Comparison of ENCODE assay signal across 1 cellular context in the genomic region with DNA sequence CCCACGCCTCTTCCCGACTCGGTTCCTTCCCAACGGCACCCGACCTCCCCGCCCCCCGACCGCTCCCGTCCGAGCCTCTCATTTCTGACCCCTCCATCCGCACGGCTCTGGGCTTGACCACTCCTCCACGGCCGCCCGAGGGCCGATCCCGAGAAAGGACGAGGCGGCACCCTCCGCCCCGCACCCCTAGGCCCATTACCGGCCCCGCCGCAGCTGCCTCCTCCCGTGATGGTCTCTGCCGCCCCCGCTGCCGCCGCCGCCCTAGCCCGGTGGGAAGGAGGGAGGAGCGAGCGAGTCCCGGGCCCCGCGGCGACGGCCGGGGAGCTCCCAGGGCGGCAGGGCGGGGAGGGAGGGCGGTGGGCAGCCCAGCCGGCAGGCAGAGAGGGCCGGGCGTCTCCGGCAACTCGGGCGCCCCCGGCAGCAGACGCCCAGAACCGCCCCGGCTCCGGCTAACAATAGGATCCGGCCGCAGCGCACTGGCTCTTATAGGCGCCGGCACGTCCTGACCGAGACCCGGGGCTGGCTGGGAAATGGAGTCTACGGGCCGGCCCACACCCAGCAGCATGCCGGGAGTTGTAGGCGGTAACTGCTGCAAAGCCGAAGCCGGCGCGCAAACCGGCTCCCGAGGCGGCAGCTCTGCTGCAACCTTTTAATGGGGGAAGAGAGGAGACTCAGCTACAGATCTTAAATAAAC.
TF ChIP-seq lines count a peak whose summit lies in the region.

A gene with protein sequence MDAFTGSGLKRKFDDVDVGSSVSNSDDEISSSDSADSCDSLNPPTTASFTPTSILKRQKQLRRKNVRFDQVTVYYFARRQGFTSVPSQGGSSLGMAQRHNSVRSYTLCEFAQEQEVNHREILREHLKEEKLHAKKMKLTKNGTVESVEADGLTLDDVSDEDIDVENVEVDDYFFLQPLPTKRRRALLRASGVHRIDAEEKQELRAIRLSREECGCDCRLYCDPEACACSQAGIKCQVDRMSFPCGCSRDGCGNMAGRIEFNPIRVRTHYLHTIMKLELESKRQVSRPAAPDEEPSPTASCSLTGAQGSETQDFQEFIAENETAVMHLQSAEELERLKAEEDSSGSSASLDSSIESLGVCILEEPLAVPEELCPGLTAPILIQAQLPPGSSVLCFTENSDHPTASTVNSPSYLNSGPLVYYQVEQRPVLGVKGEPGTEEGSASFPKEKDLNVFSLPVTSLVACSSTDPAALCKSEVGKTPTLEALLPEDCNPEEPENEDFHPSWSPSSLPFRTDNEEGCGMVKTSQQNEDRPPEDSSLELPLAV (minus strand): TSS at position 457 of the 694 bp plus-strand sequence. CDS start 7,035 bp downstream, outside the sequence.

TF ChIP-seq in HepG2, 621 proteins besides CTCF, POLR2A, EP300 and RAD21 (continued from another document and continues in another):
- TF ChIP-seq, protein P1, sequence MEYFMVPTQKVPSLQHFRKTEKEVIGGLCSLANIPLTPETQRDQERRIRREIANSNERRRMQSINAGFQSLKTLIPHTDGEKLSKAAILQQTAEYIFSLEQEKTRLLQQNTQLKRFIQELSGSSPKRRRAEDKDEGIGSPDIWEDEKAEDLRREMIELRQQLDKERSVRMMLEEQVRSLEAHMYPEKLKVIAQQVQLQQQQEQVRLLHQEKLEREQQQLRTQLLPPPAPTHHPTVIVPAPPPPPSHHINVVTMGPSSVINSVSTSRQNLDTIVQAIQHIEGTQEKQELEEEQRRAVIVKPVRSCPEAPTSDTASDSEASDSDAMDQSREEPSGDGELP (IDR thresholded peaks at IDR 0.05; ENCODE audit: borderline replicate concordance, low read depth) = peak; percentile 37; the same call in 1 of the 2 replicates
- TF ChIP-seq MAF1 (CRISPR knock-in tag; IDR thresholded peaks at IDR 0.05; ENCODE audit: borderline replicate concordance) = 0 out of 2 replicates have a peak, but pooled peaks have one; percentile 60
- TF ChIP-seq, protein P2, sequence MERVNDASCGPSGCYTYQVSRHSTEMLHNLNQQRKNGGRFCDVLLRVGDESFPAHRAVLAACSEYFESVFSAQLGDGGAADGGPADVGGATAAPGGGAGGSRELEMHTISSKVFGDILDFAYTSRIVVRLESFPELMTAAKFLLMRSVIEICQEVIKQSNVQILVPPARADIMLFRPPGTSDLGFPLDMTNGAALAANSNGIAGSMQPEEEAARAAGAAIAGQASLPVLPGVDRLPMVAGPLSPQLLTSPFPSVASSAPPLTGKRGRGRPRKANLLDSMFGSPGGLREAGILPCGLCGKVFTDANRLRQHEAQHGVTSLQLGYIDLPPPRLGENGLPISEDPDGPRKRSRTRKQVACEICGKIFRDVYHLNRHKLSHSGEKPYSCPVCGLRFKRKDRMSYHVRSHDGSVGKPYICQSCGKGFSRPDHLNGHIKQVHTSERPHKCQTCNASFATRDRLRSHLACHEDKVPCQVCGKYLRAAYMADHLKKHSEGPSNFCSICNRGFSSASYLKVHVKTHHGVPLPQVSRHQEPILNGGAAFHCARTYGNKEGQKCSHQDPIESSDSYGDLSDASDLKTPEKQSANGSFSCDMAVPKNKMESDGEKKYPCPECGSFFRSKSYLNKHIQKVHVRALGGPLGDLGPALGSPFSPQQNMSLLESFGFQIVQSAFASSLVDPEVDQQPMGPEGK (CRISPR knock-in tag; IDR thresholded peaks at IDR 0.05) = peak; percentile 41
- TF ChIP-seq, protein P3, sequence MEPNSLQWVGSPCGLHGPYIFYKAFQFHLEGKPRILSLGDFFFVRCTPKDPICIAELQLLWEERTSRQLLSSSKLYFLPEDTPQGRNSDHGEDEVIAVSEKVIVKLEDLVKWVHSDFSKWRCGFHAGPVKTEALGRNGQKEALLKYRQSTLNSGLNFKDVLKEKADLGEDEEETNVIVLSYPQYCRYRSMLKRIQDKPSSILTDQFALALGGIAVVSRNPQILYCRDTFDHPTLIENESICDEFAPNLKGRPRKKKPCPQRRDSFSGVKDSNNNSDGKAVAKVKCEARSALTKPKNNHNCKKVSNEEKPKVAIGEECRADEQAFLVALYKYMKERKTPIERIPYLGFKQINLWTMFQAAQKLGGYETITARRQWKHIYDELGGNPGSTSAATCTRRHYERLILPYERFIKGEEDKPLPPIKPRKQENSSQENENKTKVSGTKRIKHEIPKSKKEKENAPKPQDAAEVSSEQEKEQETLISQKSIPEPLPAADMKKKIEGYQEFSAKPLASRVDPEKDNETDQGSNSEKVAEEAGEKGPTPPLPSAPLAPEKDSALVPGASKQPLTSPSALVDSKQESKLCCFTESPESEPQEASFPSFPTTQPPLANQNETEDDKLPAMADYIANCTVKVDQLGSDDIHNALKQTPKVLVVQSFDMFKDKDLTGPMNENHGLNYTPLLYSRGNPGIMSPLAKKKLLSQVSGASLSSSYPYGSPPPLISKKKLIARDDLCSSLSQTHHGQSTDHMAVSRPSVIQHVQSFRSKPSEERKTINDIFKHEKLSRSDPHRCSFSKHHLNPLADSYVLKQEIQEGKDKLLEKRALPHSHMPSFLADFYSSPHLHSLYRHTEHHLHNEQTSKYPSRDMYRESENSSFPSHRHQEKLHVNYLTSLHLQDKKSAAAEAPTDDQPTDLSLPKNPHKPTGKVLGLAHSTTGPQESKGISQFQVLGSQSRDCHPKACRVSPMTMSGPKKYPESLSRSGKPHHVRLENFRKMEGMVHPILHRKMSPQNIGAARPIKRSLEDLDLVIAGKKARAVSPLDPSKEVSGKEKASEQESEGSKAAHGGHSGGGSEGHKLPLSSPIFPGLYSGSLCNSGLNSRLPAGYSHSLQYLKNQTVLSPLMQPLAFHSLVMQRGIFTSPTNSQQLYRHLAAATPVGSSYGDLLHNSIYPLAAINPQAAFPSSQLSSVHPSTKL (CRISPR knock-in tag; IDR thresholded peaks at IDR 0.05) = peak; percentile 24; the same call in 1 of the 2 replicates
- TF ChIP-seq, protein P4, sequence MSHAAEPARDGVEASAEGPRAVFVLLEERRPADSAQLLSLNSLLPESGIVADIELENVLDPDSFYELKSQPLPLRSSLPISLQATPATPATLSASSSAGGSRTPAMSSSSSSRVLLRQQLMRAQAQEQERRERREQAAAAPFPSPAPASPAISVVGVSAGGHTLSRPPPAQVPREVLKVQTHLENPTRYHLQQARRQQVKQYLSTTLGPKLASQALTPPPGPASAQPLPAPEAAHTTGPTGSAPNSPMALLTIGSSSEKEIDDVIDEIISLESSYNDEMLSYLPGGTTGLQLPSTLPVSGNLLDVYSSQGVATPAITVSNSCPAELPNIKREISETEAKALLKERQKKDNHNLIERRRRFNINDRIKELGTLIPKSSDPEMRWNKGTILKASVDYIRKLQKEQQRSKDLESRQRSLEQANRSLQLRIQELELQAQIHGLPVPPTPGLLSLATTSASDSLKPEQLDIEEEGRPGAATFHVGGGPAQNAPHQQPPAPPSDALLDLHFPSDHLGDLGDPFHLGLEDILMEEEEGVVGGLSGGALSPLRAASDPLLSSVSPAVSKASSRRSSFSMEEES (CRISPR knock-in tag; IDR thresholded peaks at IDR 0.05) = no peak
- TF ChIP-seq ZNF674 (CRISPR knock-in tag; IDR thresholded peaks at IDR 0.05; ENCODE audit: low read depth) = 0 out of 2 replicates have a peak, but pooled peaks have one; percentile 80
- TF ChIP-seq, protein P5, sequence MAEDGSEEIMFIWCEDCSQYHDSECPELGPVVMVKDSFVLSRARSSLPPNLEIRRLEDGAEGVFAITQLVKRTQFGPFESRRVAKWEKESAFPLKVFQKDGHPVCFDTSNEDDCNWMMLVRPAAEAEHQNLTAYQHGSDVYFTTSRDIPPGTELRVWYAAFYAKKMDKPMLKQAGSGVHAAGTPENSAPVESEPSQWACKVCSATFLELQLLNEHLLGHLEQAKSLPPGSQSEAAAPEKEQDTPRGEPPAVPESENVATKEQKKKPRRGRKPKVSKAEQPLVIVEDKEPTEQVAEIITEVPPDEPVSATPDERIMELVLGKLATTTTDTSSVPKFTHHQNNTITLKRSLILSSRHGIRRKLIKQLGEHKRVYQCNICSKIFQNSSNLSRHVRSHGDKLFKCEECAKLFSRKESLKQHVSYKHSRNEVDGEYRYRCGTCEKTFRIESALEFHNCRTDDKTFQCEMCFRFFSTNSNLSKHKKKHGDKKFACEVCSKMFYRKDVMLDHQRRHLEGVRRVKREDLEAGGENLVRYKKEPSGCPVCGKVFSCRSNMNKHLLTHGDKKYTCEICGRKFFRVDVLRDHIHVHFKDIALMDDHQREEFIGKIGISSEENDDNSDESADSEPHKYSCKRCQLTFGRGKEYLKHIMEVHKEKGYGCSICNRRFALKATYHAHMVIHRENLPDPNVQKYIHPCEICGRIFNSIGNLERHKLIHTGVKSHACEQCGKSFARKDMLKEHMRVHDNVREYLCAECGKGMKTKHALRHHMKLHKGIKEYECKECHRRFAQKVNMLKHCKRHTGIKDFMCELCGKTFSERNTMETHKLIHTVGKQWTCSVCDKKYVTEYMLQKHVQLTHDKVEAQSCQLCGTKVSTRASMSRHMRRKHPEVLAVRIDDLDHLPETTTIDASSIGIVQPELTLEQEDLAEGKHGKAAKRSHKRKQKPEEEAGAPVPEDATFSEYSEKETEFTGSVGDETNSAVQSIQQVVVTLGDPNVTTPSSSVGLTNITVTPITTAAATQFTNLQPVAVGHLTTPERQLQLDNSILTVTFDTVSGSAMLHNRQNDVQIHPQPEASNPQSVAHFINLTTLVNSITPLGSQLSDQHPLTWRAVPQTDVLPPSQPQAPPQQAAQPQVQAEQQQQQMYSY (CRISPR knock-in tag; IDR thresholded peaks at IDR 0.05) = peak; percentile 52
- TF ChIP-seq ZNF607 (CRISPR knock-in tag; IDR thresholded peaks at IDR 0.05; ENCODE audit: borderline replicate concordance) = peak; percentile 79
- TF ChIP-seq, protein P6, sequence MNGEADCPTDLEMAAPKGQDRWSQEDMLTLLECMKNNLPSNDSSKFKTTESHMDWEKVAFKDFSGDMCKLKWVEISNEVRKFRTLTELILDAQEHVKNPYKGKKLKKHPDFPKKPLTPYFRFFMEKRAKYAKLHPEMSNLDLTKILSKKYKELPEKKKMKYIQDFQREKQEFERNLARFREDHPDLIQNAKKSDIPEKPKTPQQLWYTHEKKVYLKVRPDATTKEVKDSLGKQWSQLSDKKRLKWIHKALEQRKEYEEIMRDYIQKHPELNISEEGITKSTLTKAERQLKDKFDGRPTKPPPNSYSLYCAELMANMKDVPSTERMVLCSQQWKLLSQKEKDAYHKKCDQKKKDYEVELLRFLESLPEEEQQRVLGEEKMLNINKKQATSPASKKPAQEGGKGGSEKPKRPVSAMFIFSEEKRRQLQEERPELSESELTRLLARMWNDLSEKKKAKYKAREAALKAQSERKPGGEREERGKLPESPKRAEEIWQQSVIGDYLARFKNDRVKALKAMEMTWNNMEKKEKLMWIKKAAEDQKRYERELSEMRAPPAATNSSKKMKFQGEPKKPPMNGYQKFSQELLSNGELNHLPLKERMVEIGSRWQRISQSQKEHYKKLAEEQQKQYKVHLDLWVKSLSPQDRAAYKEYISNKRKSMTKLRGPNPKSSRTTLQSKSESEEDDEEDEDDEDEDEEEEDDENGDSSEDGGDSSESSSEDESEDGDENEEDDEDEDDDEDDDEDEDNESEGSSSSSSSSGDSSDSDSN (CRISPR knock-in tag; IDR thresholded peaks at IDR 0.05) = peak; percentile 90
- TF ChIP-seq, protein P7, sequence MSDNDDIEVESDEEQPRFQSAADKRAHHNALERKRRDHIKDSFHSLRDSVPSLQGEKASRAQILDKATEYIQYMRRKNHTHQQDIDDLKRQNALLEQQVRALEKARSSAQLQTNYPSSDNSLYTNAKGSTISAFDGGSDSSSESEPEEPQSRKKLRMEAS (IDR thresholded peaks at IDR 0.05) = peak; percentile 56
- TF ChIP-seq ZNF274 (CRISPR knock-in tag; IDR thresholded peaks at IDR 0.05) = peak; percentile 87; the same call in 1 of the 2 replicates
- no peak for TF ChIP-seq HMGA1 (CRISPR knock-in tag; conservative IDR thresholded peaks at IDR 0.05)
- peak; percentile 78; the same call in 1 of the 2 replicates for TF ChIP-seq ZFP90 (CRISPR knock-in tag; IDR thresholded peaks at IDR 0.05; ENCODE audit: borderline replicate concordance)
- peak; percentile 62 for TF ChIP-seq SAP130 (CRISPR knock-in tag; IDR thresholded peaks at IDR 0.05; ENCODE audit: low read depth)
- peak; percentile 88 for TF ChIP-seq TAF1 (CRISPR knock-in tag; IDR thresholded peaks at IDR 0.05)
- TF ChIP-seq HNRNPK (IDR thresholded peaks at IDR 0.05; ENCODE audit: low read depth, low read length, poor library complexity, severe bottlenecking) = no peak
- TF ChIP-seq, protein P8, sequence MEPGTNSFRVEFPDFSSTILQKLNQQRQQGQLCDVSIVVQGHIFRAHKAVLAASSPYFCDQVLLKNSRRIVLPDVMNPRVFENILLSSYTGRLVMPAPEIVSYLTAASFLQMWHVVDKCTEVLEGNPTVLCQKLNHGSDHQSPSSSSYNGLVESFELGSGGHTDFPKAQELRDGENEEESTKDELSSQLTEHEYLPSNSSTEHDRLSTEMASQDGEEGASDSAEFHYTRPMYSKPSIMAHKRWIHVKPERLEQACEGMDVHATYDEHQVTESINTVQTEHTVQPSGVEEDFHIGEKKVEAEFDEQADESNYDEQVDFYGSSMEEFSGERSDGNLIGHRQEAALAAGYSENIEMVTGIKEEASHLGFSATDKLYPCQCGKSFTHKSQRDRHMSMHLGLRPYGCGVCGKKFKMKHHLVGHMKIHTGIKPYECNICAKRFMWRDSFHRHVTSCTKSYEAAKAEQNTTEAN (CRISPR knock-in tag; conservative IDR thresholded peaks at IDR 0.05) = peak; percentile 76; the same call in 1 of the 2 replicates
- TF ChIP-seq SP2 (CRISPR knock-in tag; IDR thresholded peaks at IDR 0.05) = peak; percentile 59; the same call in 1 of the 2 replicates
- TF ChIP-seq, protein P9, sequence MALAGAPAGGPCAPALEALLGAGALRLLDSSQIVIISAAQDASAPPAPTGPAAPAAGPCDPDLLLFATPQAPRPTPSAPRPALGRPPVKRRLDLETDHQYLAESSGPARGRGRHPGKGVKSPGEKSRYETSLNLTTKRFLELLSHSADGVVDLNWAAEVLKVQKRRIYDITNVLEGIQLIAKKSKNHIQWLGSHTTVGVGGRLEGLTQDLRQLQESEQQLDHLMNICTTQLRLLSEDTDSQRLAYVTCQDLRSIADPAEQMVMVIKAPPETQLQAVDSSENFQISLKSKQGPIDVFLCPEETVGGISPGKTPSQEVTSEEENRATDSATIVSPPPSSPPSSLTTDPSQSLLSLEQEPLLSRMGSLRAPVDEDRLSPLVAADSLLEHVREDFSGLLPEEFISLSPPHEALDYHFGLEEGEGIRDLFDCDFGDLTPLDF (CRISPR knock-in tag; IDR thresholded peaks at IDR 0.05) = peak; percentile 54; the same call in 1 of the 2 replicates
- no peak for TF ChIP-seq ZNF343 (CRISPR knock-in tag; IDR thresholded peaks at IDR 0.05)
